Comparison of ENCODE assay signal across 8 cellular contexts in genomic region chr9:113682297-113682771, GRCh38.
DNase-seq lines count a peak whose midpoint lies in the region; ATAC-seq and TF ChIP-seq lines count a peak whose summit lies in the region.

No MANE protein-coding gene starts in this region.

- TF ChIP-seq CTCF in DOHH2 (IDR thresholded peaks at IDR 0.05; ENCODE audit: low read depth, low read length, poor library complexity, severe bottlenecking) = peak; percentile 94

- WGBS in iPS DF 6.9 (ENCODE audit: insufficient coverage, insufficient read length) = no CpG with 5 or more reads among the region's 9 CpGs

- no peaks in the 10 kb centered on the region for H3K9me2 ChIP-seq in DOHH2 (replicated peaks; ENCODE audit: control insufficient read depth, low read length)

- no peaks in the 10 kb centered on the region; the same call in 1 of the 2 replicates for H3K4me1 ChIP-seq in DOHH2 (ENCODE audit: control insufficient read depth, low read length)
- H3K4me1 ChIP-seq in iPS DF 6.9 (ENCODE audit: control insufficient read depth, insufficient read depth, low read length) = no peaks in the 10 kb centered on the region
- no peaks in the 10 kb centered on the region for H3K4me1 ChIP-seq in skeletal muscle satellite cell (ENCODE audit: control insufficient read depth, insufficient read depth, low read length)

- H3K9me3 ChIP-seq in DOHH2 (ENCODE audit: control insufficient read depth, insufficient read depth, low read length) (no peaks in the 10 kb centered on the region), iPS DF 6.9 (ENCODE audit: control insufficient read depth, insufficient read depth, low read length) (no peaks in the 10 kb centered on the region), skeletal muscle satellite cell (replicated peaks; ENCODE audit: low read length) (no peaks in the 10 kb centered on the region)

- ATAC-seq in GM21390 (IDR thresholded peaks at IDR 0.05; ENCODE audit: unreplicated experiment) (no peak), GM18858 (IDR thresholded peaks at IDR 0.05; ENCODE audit: unreplicated experiment) (no peak)

- H3K36me3 ChIP-seq in DOHH2 (ENCODE audit: control insufficient read depth, low read length) (no peaks in the 10 kb centered on the region), iPS DF 6.9 (ENCODE audit: control insufficient read depth, insufficient read depth, low read length) (no peaks in the 10 kb centered on the region), skeletal muscle satellite cell (ENCODE audit: insufficient read depth, low read length) (no peaks in the 10 kb centered on the region)

- H3K4me3 ChIP-seq in DOHH2 (ENCODE audit: low read length) (no peak overlapping the region), iPS DF 6.9 (ENCODE audit: low read length) (no peak overlapping the region), skeletal muscle satellite cell (ENCODE audit: low read length) (no peak overlapping the region)

- H3K27me3 ChIP-seq in DOHH2 (ENCODE audit: control insufficient read depth, low read length) (peaks cover 7% of the 10 kb centered on the region), iPS DF 6.9 (ENCODE audit: control insufficient read depth, insufficient read depth, low read length) (peaks cover 6% of the 10 kb centered on the region; the same call in 1 of the 2 replicates), skeletal muscle satellite cell (ENCODE audit: control insufficient read depth, insufficient read depth, low read length) (peaks cover 13% of the 10 kb centered on the region)

- H3K9ac ChIP-seq in skeletal muscle satellite cell (ENCODE audit: low read depth, low read length) = no peak overlapping the region

- no peaks in the 10 kb centered on the region for H3K79me2 ChIP-seq in DOHH2 (ENCODE audit: control insufficient read depth, low read length)

- DNase-seq in LHCN-M2 (ENCODE audit: low read depth) (peak; percentile 79), SK-N-DZ (ENCODE audit: low spot score) (peak; percentile 61), brain pericyte (ENCODE audit: low read depth, low spot score) (peak; percentile 54), iPS DF 6.9 (ENCODE audit: low read depth, low spot score) (peak; percentile 78)

- H3F3A ChIP-seq in DOHH2 (ENCODE audit: control insufficient read depth, insufficient read depth) = no peaks in the 10 kb centered on the region

- no peaks in the 10 kb centered on the region for H4K20me1 ChIP-seq in DOHH2 (ENCODE audit: control insufficient read depth, insufficient read depth, low read depth, low read length)

- no peak overlapping the region for H3K4me2 ChIP-seq in DOHH2 (ENCODE audit: low read length)
- H3K4me2 ChIP-seq in skeletal muscle satellite cell (ENCODE audit: low read length) = peak overlapping the region; percentile 63

- no peak overlapping the region for H3K27ac ChIP-seq in DOHH2 (ENCODE audit: low read depth, low read length)
- no peak overlapping the region for H3K27ac ChIP-seq in iPS DF 6.9 (ENCODE audit: low read length)
